Comparison of ENCODE assay signal across 23 cellular contexts in genomic region chr22:44998296-44998695, GRCh38. TPM values are rescaled to one million over a fixed set of nuclear protein-coding genes. Genes with fewer than 3 reads are reported as not detected.
DNase-seq lines count a peak whose midpoint lies in the region; ATAC-seq and TF ChIP-seq lines count a peak whose summit lies in the region.
"Had no signal": no experiment of that assay in that cellular context is flagged by ENCODE, and none has a peak within 500 bp of the region (broad histone marks: within the 10 kb centered on the region; RNA-seq: fewer than 3 reads in every experiment).

No MANE protein-coding gene starts in this region.

- H3K23ac ChIP-seq in H9 (ENCODE audit: insufficient read length, low read depth, low read length) = no peak overlapping the region

- H3K36me3 ChIP-seq in brain microvascular endothelial cell (replicated peaks) = no peaks in the 10 kb centered on the region
- H3K36me3 ChIP-seq: BLaER1 had no signal

- H3K18ac ChIP-seq in H9 (ENCODE audit: insufficient read length, low read depth, low read length) = no peak overlapping the region

- no peak overlapping the region for H3K56ac ChIP-seq in H9 (ENCODE audit: insufficient read length, low read depth, low read length)

- peaks cover 82% of the 10 kb centered on the region; the same call in 1 of the 2 replicates for H3K79me2 ChIP-seq in H9 (ENCODE audit: insufficient read depth, low read length)

- peaks cover 17% of the 10 kb centered on the region for H3K79me1 ChIP-seq in H9 (ENCODE audit: insufficient read depth, low read depth, low read length, poor library complexity, severe bottlenecking)

- peaks cover 4% of the 10 kb centered on the region; the same call in 1 of the 2 replicates for H3K4me1 ChIP-seq in H9 (ENCODE audit: insufficient read depth, low read length)

- H2AFZ ChIP-seq in H9 (ENCODE audit: low read length) = no peak overlapping the region

- no peak for ATAC-seq in WTC11
- ATAC-seq: GM12878 had no signal

- no peak overlapping the region for H2BK20ac ChIP-seq in H9 (ENCODE audit: low read depth, low read length, poor library complexity, severe bottlenecking)

- H4K91ac ChIP-seq in H9 (ENCODE audit: insufficient read length, low read depth, low read length) = no peak overlapping the region

- no peaks in the 10 kb centered on the region for H3K23me2 ChIP-seq in H9 (ENCODE audit: insufficient read length, low read depth, low read length, poor library complexity, severe bottlenecking)

- no peak overlapping the region for H3K14ac ChIP-seq in H9 (ENCODE audit: insufficient read depth, low read length)

- H3K4me2 ChIP-seq in H9 (ENCODE audit: insufficient read depth, insufficient read length, low read length) = no peak overlapping the region
- H3K4me2 ChIP-seq: BLaER1 had no signal

- no peak overlapping the region for H4K5ac ChIP-seq in H9 (ENCODE audit: insufficient read length, low read depth, low read length)

- H3K9me3 ChIP-seq in H9 (ENCODE audit: control insufficient read depth, low read depth, low read length) = no peaks in the 10 kb centered on the region
- H3K9me3 ChIP-seq: BE2C, BLaER1 had no signal

- no CpG with 5 or more reads among the region's 11 CpGs for WGBS in H9 (ENCODE audit: extremely low coverage, insufficient read length, low lambda C conversion rate)

- no peak overlapping the region for H2BK15ac ChIP-seq in H9 (ENCODE audit: low read depth, low read length)

- H3K4me3 Mint-ChIP-seq in H9 (no peak overlapping the region), WTC11 (no peak overlapping the region)
- H3K4me3 Mint-ChIP-seq: CD14-positive monocyte; CD4-positive, alpha-beta memory T cell; CD8-positive, alpha-beta memory T cell had no signal

- H3K27ac ChIP-seq in H9 (ENCODE audit: insufficient read length, low read depth, low read length) (no peak overlapping the region), brain microvascular endothelial cell (no peak overlapping the region)
- H3K27ac ChIP-seq: BLaER1 had no signal

- TF ChIP-seq CTCF in H9 (conservative IDR thresholded peaks at IDR 0.05) = no peak
- no peak for TF ChIP-seq CTCF in WTC11 (IDR thresholded peaks at IDR 0.05)
- no peak for TF ChIP-seq CTCF in brain microvascular endothelial cell (IDR thresholded peaks at IDR 0.05; ENCODE audit: low read depth, low read length, missing control alignments)

- CTCF ChIA-PET in WTC11 (lab: Charles Lee) = no interaction called here

- H3K4me1 Mint-ChIP-seq in H9 = peaks cover 69 to 79% of the 10 kb centered on the region in 2 experiments
- peaks cover 94% of the 10 kb centered on the region for H3K4me1 Mint-ChIP-seq in WTC11
- H3K4me1 Mint-ChIP-seq: CD14-positive monocyte; CD4-positive, CD25-positive, alpha-beta regulatory T cell; CD8-positive, alpha-beta memory T cell had no signal

- H3K9ac ChIP-seq in H9 (ENCODE audit: extremely low read depth, insufficient read length, low read length) = no peak overlapping the region
- H3K9ac ChIP-seq: BLaER1 had no signal

- H4K20me1 ChIP-seq in H9 (ENCODE audit: control insufficient read depth, insufficient read depth, insufficient read length) = peaks cover 5% of the 10 kb centered on the region

- H3K9me3 Mint-ChIP-seq in H9 (no peaks in the 10 kb centered on the region), WTC11 (no peaks in the 10 kb centered on the region)
- H3K9me3 Mint-ChIP-seq: CD8-positive, alpha-beta memory T cell had no signal

- H2AK5ac ChIP-seq in H9 (ENCODE audit: insufficient read length, low read length) = no peak overlapping the region

- H3K4me3 ChIP-seq in brain microvascular endothelial cell (ENCODE audit: low read depth, low read length) = no peak overlapping the region
- H3K4me3 ChIP-seq: BLaER1, GM12878 had no signal

- POLR2A ChIA-PET in WTC11 (lab: Charles Lee) = no interaction called here

- H3K27me3 ChIP-seq in H9 (ENCODE audit: insufficient read depth, low read length) = no peaks in the 10 kb centered on the region
- no peaks in the 10 kb centered on the region for H3K27me3 ChIP-seq in brain microvascular endothelial cell (replicated peaks)
- H3K27me3 ChIP-seq: BE2C, BLaER1 had no signal

- DNase-seq in H9 = no peak
- DNase-seq in WTC11 (ENCODE audit: low spot score) = no peak
- no peak for DNase-seq in brain microvascular endothelial cell
- DNase-seq in SKM-1 treated with dmso at 0.1 percent for 144 hours (lab: John Stamatoyannopoulos, UW; ENCODE audit: unreplicated experiment) = no peak
- DNase-seq in retina = no peak
- DNase-seq: 8988T; ACHN; BE2C; C1 segment of cervical spinal cord; CD4-positive, alpha-beta memory T cell; CD4-positive, CD25-positive, alpha-beta regulatory T cell; CD8-positive, alpha-beta memory T cell; COR-L47; DMS 273 treated with DMSO at 0.1 percent for 48 hours; DMS153; DMS53; DMS79; DND-41; EL; GDM1 had no signal

- H3K27ac Mint-ChIP-seq in H9 (peak overlapping the region in 2 of 3 experiments; percentile 57 to 85; a peak in 2 of 7 replicates), WTC11 (peak overlapping the region; percentile 66; the same call in 1 of the 2 replicates)
- H3K27ac Mint-ChIP-seq: CD14-positive monocyte; CD4-positive, CD25-positive, alpha-beta regulatory T cell had no signal

- H3K4ac ChIP-seq in H9 (ENCODE audit: low read depth, low read length) = no peak overlapping the region

- H2BK12ac ChIP-seq in H9 (ENCODE audit: insufficient read length, low read depth, low read length) = no peak overlapping the region

- H3K27me3 Mint-ChIP-seq in H9 (ENCODE audit: low read depth) (no peaks in the 10 kb centered on the region; the same call in 1 of the 2 replicates), WTC11 (ENCODE audit: low read depth) (no peaks in the 10 kb centered on the region)

- H3K36me3 Mint-ChIP-seq in H9 (ENCODE audit: insufficient read depth in 1 of 3, low read depth in 3 of 3) (peaks cover 38 to 78% (median 75%) of the 10 kb centered on the region in 3 experiments), WTC11 (peaks cover 62% of the 10 kb centered on the region)
- H3K36me3 Mint-ChIP-seq: CD14-positive monocyte; CD4-positive, alpha-beta memory T cell; CD4-positive, CD25-positive, alpha-beta regulatory T cell; CD8-positive, alpha-beta memory T cell had no signal

- in situ Hi-C loops in brain microvascular endothelial cell (cut with HindIII; ENCODE audit: low pct_ligation_motif_present, low sequenced_read_pairs) = no loop called here

- no peak overlapping the region for H2BK5ac ChIP-seq in H9 (ENCODE audit: insufficient read length, low read length)

- no peak overlapping the region for H3T11ph ChIP-seq in H9 (ENCODE audit: low read length)

- H2BK120ac ChIP-seq in H9 (ENCODE audit: low read depth, low read length, poor library complexity, severe bottlenecking) = no peak overlapping the region

- H4K8ac ChIP-seq in H9 (replicated peaks; ENCODE audit: insufficient read length, low read depth, low read length) = no peak overlapping the region

TF ChIP-seq in WTC11, 78 proteins besides CTCF, POLR2A, EP300 and RAD21 (continues in another document):
- TF ChIP-seq HMGXB4 (CRISPR knock-in tag; IDR thresholded peaks at IDR 0.05) = no peak
- no peak for TF ChIP-seq RORB (CRISPR knock-in tag; IDR thresholded peaks at IDR 0.05)
- no peak for TF ChIP-seq SP1 (CRISPR knock-in tag; conservative IDR thresholded peaks at IDR 0.05)
- TF ChIP-seq ZNF532 (CRISPR knock-in tag; IDR thresholded peaks at IDR 0.05; ENCODE audit: borderline replicate concordance) = no peak
- no peak for TF ChIP-seq ZNF423 (CRISPR knock-in tag; IDR thresholded peaks at IDR 0.05)
- no peak for TF ChIP-seq TP53 (CRISPR knock-in tag; IDR thresholded peaks at IDR 0.05)
- TF ChIP-seq NR3C1 (CRISPR knock-in tag; conservative IDR thresholded peaks at IDR 0.05; ENCODE audit: low read depth) = no peak

RNA-seq across cellular contexts. Expression of gene PHF21B, which starts 11.5 kb away (rescaled TPM):
- 54.3 and 60.3 TPM in 2 replicates for total RNA-seq in H9 (2021)
- total RNA-seq in WTC11 (2021) = 90.6 to 107 TPM (median 92.5 TPM) in 3 replicates
- total RNA-seq: CD4-positive, alpha-beta memory T cell; CD4-positive, CD25-positive, alpha-beta regulatory T cell; CD8-positive, alpha-beta memory T cell; GM12878 had no signal
